Comparison of ENCODE assay signal across 1 cellular context in genomic region chr15:89125038-89125826, GRCh38.
TF ChIP-seq lines count a peak whose summit lies in the region.

No MANE protein-coding gene starts in this region.

TF ChIP-seq in HepG2, 621 proteins besides CTCF, POLR2A, EP300 and RAD21 (continued from another document and continues in another):
- no peak; the same call in 1 of the 2 replicates for TF ChIP-seq IKZF5 (CRISPR knock-in tag; IDR thresholded peaks at IDR 0.05)
- no peak for TF ChIP-seq KLF12 (CRISPR knock-in tag; IDR thresholded peaks at IDR 0.05; ENCODE audit: borderline replicate concordance)
- no peak for TF ChIP-seq ZNF570 (CRISPR knock-in tag; IDR thresholded peaks at IDR 0.05; ENCODE audit: borderline replicate concordance)
- TF ChIP-seq ZFP91 (CRISPR knock-in tag; IDR thresholded peaks at IDR 0.05; ENCODE audit: borderline replicate concordance): 0 out of 2 replicates have a peak, but pooled peaks have one; percentile 29
- TF ChIP-seq MTA3 (CRISPR knock-in tag; IDR thresholded peaks at IDR 0.05): no peak
- no peak for TF ChIP-seq FOXM1 (CRISPR knock-in tag; IDR thresholded peaks at IDR 0.05)
- no peak for TF ChIP-seq ZNF720 (CRISPR knock-in tag; IDR thresholded peaks at IDR 0.05)
- TF ChIP-seq NCOA1 (CRISPR knock-in tag; IDR thresholded peaks at IDR 0.05): no peak
- TF ChIP-seq POGK (CRISPR knock-in tag; conservative IDR thresholded peaks at IDR 0.05): 0 out of 2 replicates have a peak, but pooled peaks have one; percentile 11
- no peak for TF ChIP-seq ZNF230 (CRISPR knock-in tag; IDR thresholded peaks at IDR 0.05)
- TF ChIP-seq ZNF235 (CRISPR knock-in tag; IDR thresholded peaks at IDR 0.05; ENCODE audit: borderline replicate concordance): no peak
- no peak for TF ChIP-seq HNRNPH1 (optimal IDR thresholded peaks at IDR 0.05; ENCODE audit: low read depth, low read length)
- no peak for TF ChIP-seq ZNF446 (CRISPR knock-in tag; IDR thresholded peaks at IDR 0.05)
- TF ChIP-seq ZSCAN25 (CRISPR knock-in tag; IDR thresholded peaks at IDR 0.05): no peak
- no peak for TF ChIP-seq ZNF619 (CRISPR knock-in tag; IDR thresholded peaks at IDR 0.05)
- no peak for TF ChIP-seq TRIM22 (IDR thresholded peaks at IDR 0.05)
- TF ChIP-seq SPEN (CRISPR knock-in tag; IDR thresholded peaks at IDR 0.05; ENCODE audit: low read depth): no peak
- no peak for TF ChIP-seq EHMT2 (IDR thresholded peaks at IDR 0.05; ENCODE audit: borderline replicate concordance, low read depth, low read length)
- peak; percentile 49; the same call in 1 of the 2 replicates for TF ChIP-seq ZMYM4 (CRISPR knock-in tag; IDR thresholded peaks at IDR 0.05)
- TF ChIP-seq HNF1B (CRISPR knock-in tag; IDR thresholded peaks at IDR 0.05): peak; percentile 10; the same call in 1 of the 2 replicates
- no peak for TF ChIP-seq SRSF4 (IDR thresholded peaks at IDR 0.05; ENCODE audit: low read depth, low read length, poor library complexity, severe bottlenecking)
- TF ChIP-seq, protein P1, sequence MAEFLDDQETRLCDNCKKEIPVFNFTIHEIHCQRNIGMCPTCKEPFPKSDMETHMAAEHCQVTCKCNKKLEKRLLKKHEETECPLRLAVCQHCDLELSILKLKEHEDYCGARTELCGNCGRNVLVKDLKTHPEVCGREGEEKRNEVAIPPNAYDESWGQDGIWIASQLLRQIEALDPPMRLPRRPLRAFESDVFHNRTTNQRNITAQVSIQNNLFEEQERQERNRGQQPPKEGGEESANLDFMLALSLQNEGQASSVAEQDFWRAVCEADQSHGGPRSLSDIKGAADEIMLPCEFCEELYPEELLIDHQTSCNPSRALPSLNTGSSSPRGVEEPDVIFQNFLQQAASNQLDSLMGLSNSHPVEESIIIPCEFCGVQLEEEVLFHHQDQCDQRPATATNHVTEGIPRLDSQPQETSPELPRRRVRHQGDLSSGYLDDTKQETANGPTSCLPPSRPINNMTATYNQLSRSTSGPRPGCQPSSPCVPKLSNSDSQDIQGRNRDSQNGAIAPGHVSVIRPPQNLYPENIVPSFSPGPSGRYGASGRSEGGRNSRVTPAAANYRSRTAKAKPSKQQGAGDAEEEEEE (CRISPR knock-in tag; IDR thresholded peaks at IDR 0.05; ENCODE audit: borderline replicate concordance): no peak
- TF ChIP-seq, protein P2, sequence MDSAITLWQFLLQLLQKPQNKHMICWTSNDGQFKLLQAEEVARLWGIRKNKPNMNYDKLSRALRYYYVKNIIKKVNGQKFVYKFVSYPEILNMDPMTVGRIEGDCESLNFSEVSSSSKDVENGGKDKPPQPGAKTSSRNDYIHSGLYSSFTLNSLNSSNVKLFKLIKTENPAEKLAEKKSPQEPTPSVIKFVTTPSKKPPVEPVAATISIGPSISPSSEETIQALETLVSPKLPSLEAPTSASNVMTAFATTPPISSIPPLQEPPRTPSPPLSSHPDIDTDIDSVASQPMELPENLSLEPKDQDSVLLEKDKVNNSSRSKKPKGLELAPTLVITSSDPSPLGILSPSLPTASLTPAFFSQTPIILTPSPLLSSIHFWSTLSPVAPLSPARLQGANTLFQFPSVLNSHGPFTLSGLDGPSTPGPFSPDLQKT (CRISPR knock-in tag; IDR thresholded peaks at IDR 0.05; ENCODE audit: borderline replicate concordance): no peak
- TF ChIP-seq ZNF629 (CRISPR knock-in tag; conservative IDR thresholded peaks at IDR 0.05): no peak
- no peak for TF ChIP-seq NFE2L1 (CRISPR knock-in tag; IDR thresholded peaks at IDR 0.05; ENCODE audit: borderline replicate concordance)
- no peak for TF ChIP-seq TBL1XR1 (IDR thresholded peaks at IDR 0.05; ENCODE audit: borderline replicate concordance, low read length, partially characterized antibody)
- no peak for TF ChIP-seq THAP8 (CRISPR knock-in tag; IDR thresholded peaks at IDR 0.05; ENCODE audit: borderline replicate concordance)
- TF ChIP-seq ZSCAN22 (CRISPR knock-in tag; IDR thresholded peaks at IDR 0.05): no peak
- TF ChIP-seq IRF1 (CRISPR knock-in tag; IDR thresholded peaks at IDR 0.05; ENCODE audit: low read depth): no peak
- no peak for TF ChIP-seq TFDP1 (CRISPR knock-in tag; IDR thresholded peaks at IDR 0.05; ENCODE audit: borderline replicate concordance)
- no peak for TF ChIP-seq CAMTA2 (CRISPR knock-in tag; IDR thresholded peaks at IDR 0.05; ENCODE audit: borderline replicate concordance)
- no peak for TF ChIP-seq AKNA (CRISPR knock-in tag; IDR thresholded peaks at IDR 0.05; ENCODE audit: borderline replicate concordance)
- TF ChIP-seq TEAD2 (CRISPR knock-in tag; IDR thresholded peaks at IDR 0.05): no peak
- peak; percentile 82; the same call in 1 of the 2 replicates for TF ChIP-seq RELA (CRISPR knock-in tag; IDR thresholded peaks at IDR 0.05)
- TF ChIP-seq PRMT3 (CRISPR knock-in tag; IDR thresholded peaks at IDR 0.05; ENCODE audit: borderline replicate concordance, low read depth): no peak
- no peak for TF ChIP-seq ISX (CRISPR knock-in tag; conservative IDR thresholded peaks at IDR 0.05)
- no peak for TF ChIP-seq CBX5 (CRISPR knock-in tag; IDR thresholded peaks at IDR 0.05; ENCODE audit: borderline replicate concordance)
- TF ChIP-seq HDAC1 (CRISPR knock-in tag; IDR thresholded peaks at IDR 0.05): peak; percentile 61
- no peak for TF ChIP-seq SRSF1 (optimal IDR thresholded peaks at IDR 0.05; ENCODE audit: low read depth, low read length)
- TF ChIP-seq ZNF503 (CRISPR knock-in tag; IDR thresholded peaks at IDR 0.05): peak; percentile 37; the same call in 1 of the 2 replicates
